In the genomic region with DNA sequence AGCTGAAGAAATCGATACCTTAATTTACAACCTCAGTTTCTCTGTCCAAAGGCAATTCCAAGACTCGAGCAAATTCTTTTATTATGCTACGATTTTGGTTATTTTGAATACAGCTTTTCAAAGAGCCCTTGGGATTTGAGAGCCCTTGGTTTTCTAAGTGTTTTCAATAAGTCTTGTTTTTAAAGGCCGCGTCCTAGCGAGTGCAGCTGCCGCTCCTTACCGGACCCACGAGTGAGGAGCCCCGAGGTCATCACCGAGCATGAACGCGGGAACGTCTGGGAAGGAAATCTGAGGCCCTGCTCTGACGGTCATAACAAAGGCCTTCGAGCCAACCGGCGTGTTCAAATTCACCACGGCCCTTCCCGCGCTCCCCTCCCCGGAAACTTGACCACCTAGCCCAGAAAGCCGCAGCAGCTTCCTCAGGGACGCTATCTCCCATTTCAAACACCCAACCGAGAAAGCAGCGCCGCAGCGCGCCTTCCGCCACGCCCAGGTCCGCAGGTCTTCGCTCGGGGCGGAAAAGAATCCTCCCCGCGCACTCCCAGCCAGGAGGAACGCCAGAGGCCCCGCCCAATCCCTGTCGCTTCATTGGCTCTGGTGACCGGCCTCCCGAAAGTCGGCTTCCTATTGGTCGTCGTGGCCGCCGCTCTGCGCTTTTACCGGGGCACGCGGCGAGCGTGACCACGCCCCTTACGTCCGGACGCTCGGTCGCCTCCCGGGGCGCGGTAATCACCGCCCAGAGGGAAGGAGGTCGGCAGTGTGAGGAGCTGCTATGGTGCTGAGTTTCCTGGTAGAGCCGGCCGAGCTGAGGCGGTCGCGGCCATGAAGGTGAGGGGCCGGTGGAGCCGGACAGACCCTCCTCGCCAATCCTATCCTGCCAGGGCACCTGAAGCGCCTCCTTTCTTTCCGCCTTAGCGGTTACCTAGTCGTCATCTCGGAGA, we compare ENCODE assay signal across 8 cellular contexts. TPM values are rescaled to one million over a fixed set of nuclear protein-coding genes. Genes with fewer than 3 reads are reported as not detected.
DNase-seq lines count a peak whose midpoint lies in the region; ATAC-seq and TF ChIP-seq lines count a peak whose summit lies in the region.

RNF34 (plus strand) TSS at position 728 of the 941 bp plus-strand sequence; CDS start at position 823, 95 bp downstream.

- WGBS in lung, 2 donors, result 1% methylated on average over 67 to 77 of the region's 77 CpGs

- peak within 1 kb of the TSS; percentile 90 to 100 (median 93) for H3K4me3 Mint-ChIP-seq in CD8-positive, alpha-beta memory T cell

- peaks cover 37 to 53% (median 46%) of the 10 kb centered on the region in 3 donors for H3K4me1 Mint-ChIP-seq in CD8-positive, alpha-beta memory T cell

- no peak for TF ChIP-seq CTCF in lung (IDR thresholded peaks at IDR 0.05; ENCODE audit: control extremely low read depth, extremely low read depth)

- H3K27me3 ChIP-seq in CD8-positive, alpha-beta memory T cell (ENCODE audit: insufficient read depth, low read length, poor library complexity, severe bottlenecking), result no peaks in the 10 kb centered on the region
- H3K27me3 ChIP-seq in lung (ENCODE audit: control insufficient read depth, insufficient read depth), result no peaks in the 10 kb centered on the region

- peak within 1 kb of the TSS; percentile 80 to 99 (median 96) for H3K27ac Mint-ChIP-seq in CD8-positive, alpha-beta memory T cell

- H3K9me3 Mint-ChIP-seq in CD8-positive, alpha-beta memory T cell, result no peaks in the 10 kb centered on the region

- H3K9me3 ChIP-seq in CD8-positive, alpha-beta memory T cell (ENCODE audit: low read length), result no peaks in the 10 kb centered on the region
- no peaks in the 10 kb centered on the region for H3K9me3 ChIP-seq in lung (ENCODE audit: control insufficient read depth in 2 of 2, insufficient read depth in 1 of 2, low read length in 1 of 2)

- H3K4me1 ChIP-seq in CD8-positive, alpha-beta memory T cell (ENCODE audit: insufficient read depth, low read length), result peaks cover 28% of the 10 kb centered on the region
- peaks cover 2 to 6% of the 10 kb centered on the region in 2 donors for H3K4me1 ChIP-seq in lung (ENCODE audit: control insufficient read depth in 2 of 2, insufficient read depth in 2 of 2, low read length in 2 of 2)

- no peaks in the 10 kb centered on the region for H3K36me3 ChIP-seq in CD8-positive, alpha-beta memory T cell (ENCODE audit: insufficient read depth, low read length)
- H3K36me3 ChIP-seq in lung (ENCODE audit: control insufficient read depth in 2 of 2, insufficient read depth in 2 of 2, low read length in 2 of 2), result no peaks in the 10 kb centered on the region

- H3K27me3 Mint-ChIP-seq in CD8-positive, alpha-beta memory T cell, result no peaks in the 10 kb centered on the region

- DNase-seq in CD8-positive, alpha-beta memory T cell, result peak; percentile 97 to 98 (median 97)
- peak; percentile 95 for DNase-seq in HS-5 (ENCODE audit: low read depth)
- peak; percentile 94 for DNase-seq in NK-92 treated with Interleukin-12 subunit alpha and Interleukin-12 subunit beta, amount 100 ng/mL, for 24 hours (lab: John Stamatoyannopoulos, UW)
- DNase-seq in activated CD8-positive, alpha-beta memory T cell treated with anti-CD3 and anti-CD28 coated beads for 24 hours, result peak; percentile 97
- peak; percentile 97 for DNase-seq in effector CD4-positive, alpha-beta T cell
- DNase-seq in lung (ENCODE audit: low spot score), result peak; percentile 99
- peak; percentile 94 to 96 (median 95) for DNase-seq in stimulated activated CD4-positive, alpha-beta T cell treated with anti-CD3 and anti-CD28 coated beads, TNF-alpha, amount 100 ng/mL, for 4 hours (ENCODE audit: low read depth in 3 of 3)

- H3K27ac ChIP-seq in CD8-positive, alpha-beta memory T cell (ENCODE audit: low read depth, low read length), result peak within 1 kb of the TSS; percentile 97
- peak within 1 kb of the TSS; percentile 92 to 98 for H3K27ac ChIP-seq in lung (ENCODE audit: low read depth in 1 of 2, low read length in 1 of 2)

- CTCF ChIA-PET in CD8-positive, alpha-beta memory T cell (lab: Charles Lee), result interaction anchor here (1.1 to 2.8 kb wide), 5 partner anchors 7 to 101 kb away, joined by 3 to 15 read pairs (median 5); partner anchors contain the start of gene ANAPC5

- POLR2A ChIA-PET in CD8-positive, alpha-beta memory T cell (lab: Charles Lee), result interaction anchor here (0.7 to 2.7 kb wide), 6 partner anchors 8 to 287 kb away, joined by 3 to 24 read pairs (median 4); partner anchors contain the start of gene ANAPC5

- H3K4me3 ChIP-seq in CD8-positive, alpha-beta memory T cell (ENCODE audit: low read length), result peak within 1 kb of the TSS; percentile 96
- H3K4me3 ChIP-seq in lung, result peak within 1 kb of the TSS; percentile 69

- ATAC-seq in GM19468 (IDR thresholded peaks at IDR 0.05; ENCODE audit: extremely low read depth, unreplicated experiment), result peak; percentile 89
- peak; percentile 99 for ATAC-seq in lung (ENCODE audit: insufficient read depth, low FRiP score)

- peaks cover 0 to 30% (median 6%) of the 10 kb centered on the region in 3 donors for H3K36me3 Mint-ChIP-seq in CD8-positive, alpha-beta memory T cell

RNA-seq across cellular contexts. Expression of gene RNF34, which starts in this region (rescaled TPM):
- 10 to 100 TPM; 85.5 to 90.8 TPM for total RNA-seq in CD8-positive, alpha-beta memory T cell
- polyA plus RNA-seq in CD8-positive, alpha-beta memory T cell, result 72.1 TPM
- 10 to 100 TPM; 41.4 to 49.2 TPM for total RNA-seq in lung
- polyA plus RNA-seq in lung, result 10 to 100 TPM; 13.9 to 22.2 TPM

Comparison
In these comparisons a context has a peak if more than half of its experiments do, and no peak if none do; other contexts are left out.
1. Peak in every context shown above with its lines: DNase-seq, ATAC-seq, H3K4me3 ChIP-seq and H3K27ac ChIP-seq.